ENCODE assay signal across 10 cellular contexts in genomic region chr2:163667064-163667887, GRCh38.
DNase-seq lines count a peak whose midpoint lies in the region; ATAC-seq, FAIRE-seq and TF ChIP-seq lines count a peak whose summit lies in the region.
"Had no signal": no experiment of that assay in that cellular context is flagged by ENCODE, and none has a peak within 500 bp of the region (broad histone marks: within the 10 kb centered on the region; RNA-seq: fewer than 3 reads in every experiment).

No MANE protein-coding gene starts in this region.

- no peak overlapping the region for H2AFZ ChIP-seq in astrocyte (ENCODE audit: low read depth, low read length)
- H2AFZ ChIP-seq: parathyroid adenoma had no signal

- H3K4me1 ChIP-seq in astrocyte (ENCODE audit: insufficient read depth, low read length) (peaks cover 35% of the 10 kb centered on the region), heart right ventricle (peaks cover 2 to 51% (median 27%) of the 10 kb centered on the region in 9 donors)
- H3K4me1 ChIP-seq: parathyroid adenoma had no signal

- WGBS in heart right ventricle, 2 donors = 29 to 33% methylated on average over 4 of the region's 4 CpGs

- no peaks in the 10 kb centered on the region; the same call in 1 of the 2 replicates for H3K27me3 Mint-ChIP-seq in HFFc6 (ENCODE audit: insufficient read depth)
- no peaks in the 10 kb centered on the region for H3K27me3 Mint-ChIP-seq in astrocyte (ENCODE audit: low read depth, unreplicated experiment)
- no peaks in the 10 kb centered on the region for H3K27me3 Mint-ChIP-seq in activated naive CD8-positive, alpha-beta T cell treated with anti-CD3 and anti-CD28 coated beads, Interleukin-2, amount 50 U/mL, for 24 hours
- H3K27me3 Mint-ChIP-seq: T-cell had no signal

- intact Hi-C loops in heart right ventricle (cut with DNase I) = no loop called here

- H3K4me1 Mint-ChIP-seq in HFFc6 (ENCODE audit: low read depth) (peaks cover 58% of the 10 kb centered on the region), astrocyte (ENCODE audit: low read depth, unreplicated experiment) (peaks cover 47% of the 10 kb centered on the region)
- H3K4me1 Mint-ChIP-seq in activated naive CD8-positive, alpha-beta T cell treated with anti-CD3 and anti-CD28 coated beads, Interleukin-2, amount 50 U/mL, for 24 hours = no peaks in the 10 kb centered on the region
- H3K4me1 Mint-ChIP-seq: T-cell had no signal

- peak; percentile 96 for FAIRE-seq in astrocyte (lab: Jason Lieb, UNC)

- H3K9me3 ChIP-seq in astrocyte (ENCODE audit: insufficient read depth, low read depth, low read length) = no peaks in the 10 kb centered on the region
- no peaks in the 10 kb centered on the region for H3K9me3 ChIP-seq in heart right ventricle

- ATAC-seq in heart right ventricle (peak; percentile 77 to 96 (median 91)), HG03196 (IDR thresholded peaks at IDR 0.05; ENCODE audit: unreplicated experiment) (no peak)
- ATAC-seq in activated naive CD8-positive, alpha-beta T cell treated with anti-CD3 and anti-CD28 coated beads, Interleukin-2, amount 50 U/mL, for 24 hours = no peak
- ATAC-seq: T-cell had no signal

- H3K27ac Mint-ChIP-seq in HFFc6 = peak overlapping the region; percentile 65
- peak overlapping the region; percentile 91 for H3K27ac Mint-ChIP-seq in astrocyte (ENCODE audit: unreplicated experiment)
- H3K27ac Mint-ChIP-seq in activated naive CD8-positive, alpha-beta T cell treated with anti-CD3 and anti-CD28 coated beads, Interleukin-2, amount 50 U/mL, for 24 hours = no peak overlapping the region
- H3K27ac Mint-ChIP-seq: T-cell had no signal

- H3K4me3 ChIP-seq in astrocyte (ENCODE audit: insufficient read depth, low read depth, low read length) (no peak overlapping the region), heart right ventricle (no peak overlapping the region)

- no peak overlapping the region for H3K9ac ChIP-seq in astrocyte (ENCODE audit: low read length)
- H3K9ac ChIP-seq: parathyroid adenoma had no signal

- peak; percentile 67 for DNase-seq in HFFc6
- peak; percentile 97 for DNase-seq in astrocyte (ENCODE audit: low read depth)
- peak in 1 of 2 donors; percentile 45 for DNase-seq in heart right ventricle
- DNase-seq in smooth muscle cell of the brain vasculature (ENCODE audit: low read depth, low spot score) = peak; percentile 63
- no peak for DNase-seq in activated naive CD8-positive, alpha-beta T cell treated with anti-CD3 and anti-CD28 coated beads, Interleukin-2, amount 50 U/mL, for 24 hours
- DNase-seq in activated CD4-positive, CD25-positive, alpha-beta regulatory T cell treated with anti-CD3 and anti-CD28 coated beads, Interleukin-2, amount 50 U/mL, for 72 hours = no peak
- DNase-seq in NCI-H2107 (lab: John Stamatoyannopoulos, UW) = no peak
- DNase-seq: T-cell had no signal

- H3K79me2 ChIP-seq in astrocyte (ENCODE audit: insufficient read depth, low read length) = no peaks in the 10 kb centered on the region
- H3K79me2 ChIP-seq: parathyroid adenoma had no signal

- no peaks in the 10 kb centered on the region for H3K27me3 ChIP-seq in astrocyte (ENCODE audit: insufficient read depth, low read length)
- H3K27me3 ChIP-seq in heart right ventricle = no peaks in the 10 kb centered on the region

- H3K36me3 ChIP-seq in astrocyte (ENCODE audit: insufficient read depth, low read length) = no peaks in the 10 kb centered on the region
- H3K36me3 ChIP-seq in heart right ventricle = no peaks in the 10 kb centered on the region

- H3K36me3 Mint-ChIP-seq in HFFc6 (ENCODE audit: low read depth) = no peaks in the 10 kb centered on the region; the same call in 1 of the 2 replicates
- H3K36me3 Mint-ChIP-seq in astrocyte (ENCODE audit: low read depth, unreplicated experiment) = peaks cover 8% of the 10 kb centered on the region
- H3K36me3 Mint-ChIP-seq in activated naive CD8-positive, alpha-beta T cell treated with anti-CD3 and anti-CD28 coated beads, Interleukin-2, amount 50 U/mL, for 24 hours (ENCODE audit: low read depth) = no peaks in the 10 kb centered on the region
- H3K36me3 Mint-ChIP-seq: T-cell had no signal

- TF ChIP-seq CTCF in HFFc6 (IDR thresholded peaks at IDR 0.05) (no peak), astrocyte (IDR thresholded peaks at IDR 0.05; ENCODE audit: insufficient read depth, low read depth, low read length) (no peak), heart right ventricle (IDR thresholded peaks at IDR 0.05) (no peak)

- peak overlapping the region; percentile 55 for H3K4me2 ChIP-seq in astrocyte (ENCODE audit: low read length)

- H4K20me1 ChIP-seq in astrocyte (ENCODE audit: insufficient read depth, low read length) = no peaks in the 10 kb centered on the region

- H3K4me3 Mint-ChIP-seq in HFFc6 (peak overlapping the region; percentile 28; the same call in 1 of the 2 replicates), astrocyte (ENCODE audit: unreplicated experiment) (no peak overlapping the region)
- H3K4me3 Mint-ChIP-seq in activated naive CD8-positive, alpha-beta T cell treated with anti-CD3 and anti-CD28 coated beads, Interleukin-2, amount 50 U/mL, for 24 hours = no peak overlapping the region
- H3K4me3 Mint-ChIP-seq: T-cell had no signal

- H3K27ac ChIP-seq in astrocyte (ENCODE audit: low read depth, low read length) = peak overlapping the region; percentile 23
- peak overlapping the region; percentile 56 to 83 (median 69) for H3K27ac ChIP-seq in heart right ventricle
- H3K27ac ChIP-seq: parathyroid adenoma had no signal

- H3K9me3 Mint-ChIP-seq in HFFc6 (peaks cover 13% of the 10 kb centered on the region), astrocyte (ENCODE audit: unreplicated experiment) (peaks cover 4% of the 10 kb centered on the region)
- peaks cover 4% of the 10 kb centered on the region for H3K9me3 Mint-ChIP-seq in activated naive CD8-positive, alpha-beta T cell treated with anti-CD3 and anti-CD28 coated beads, Interleukin-2, amount 50 U/mL, for 24 hours

Comparison
In these comparisons a context has a peak if more than half of its experiments do, and no peak if none do; other contexts are left out.
1. DNase-seq: peak in HFFc6 (single experiment), astrocyte (single experiment) and smooth muscle cell of the brain vasculature (single experiment); none in activated naive CD8-positive, alpha-beta T cell treated with anti-CD3 and anti-CD28 coated beads, Interleukin-2, amount 50 U/mL, for 24 hours (single experiment), activated CD4-positive, CD25-positive, alpha-beta regulatory T cell treated with anti-CD3 and anti-CD28 coated beads, Interleukin-2, amount 50 U/mL, for 72 hours (single experiment) and NCI-H2107 (single experiment).
2. ATAC-seq: peak in heart right ventricle (8 of 8); none in activated naive CD8-positive, alpha-beta T cell treated with anti-CD3 and anti-CD28 coated beads, Interleukin-2, amount 50 U/mL, for 24 hours (single experiment) and HG03196 (single experiment).